26 cellular contexts compared by ENCODE assay signal in the genomic region with DNA sequence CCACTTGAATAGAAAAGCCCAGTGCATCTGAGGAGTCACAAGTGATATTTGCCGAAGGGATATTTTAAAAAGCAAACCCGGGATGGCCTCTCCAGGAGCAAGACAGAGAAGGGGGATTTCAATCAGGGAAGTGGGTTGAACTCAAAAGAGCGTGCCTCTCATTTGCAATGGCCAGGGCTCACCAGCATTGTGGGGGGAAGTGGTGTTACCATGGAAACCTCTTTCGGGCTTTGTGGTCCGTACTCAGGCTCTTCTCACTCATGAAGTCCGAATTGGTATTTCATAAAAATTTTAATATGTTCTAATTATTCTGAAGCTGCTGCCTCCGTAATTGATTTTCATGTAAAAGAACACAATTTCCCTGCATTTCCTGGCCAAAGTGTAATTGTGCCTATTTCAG.
"Had no signal": no experiment of that assay in that cellular context is flagged by ENCODE, and none has a peak within 500 bp of the region (broad histone marks: within the 10 kb centered on the region; RNA-seq: fewer than 3 reads in every experiment).

No MANE protein-coding gene starts in this region.

- H3K36me3 Mint-ChIP-seq: activated CD8-positive, alpha-beta memory T cell treated with anti-CD3 and anti-CD28 coated beads, Interleukin-2, amount 10 ng/mL, durations not matched to agents 7 days and 5 days; activated naive CD4-positive, alpha-beta T cell treated with anti-CD3 and anti-CD28 coated beads, Interleukin-2, amount 50 U/mL, for 24 hours had no signal

- H3K27me3 Mint-ChIP-seq: activated CD4-positive, alpha-beta T cell treated with anti-CD3 and anti-CD28 coated beads, Interleukin-2, amount 10 ng/mL, durations not matched to agents 24 days and 14 days; activated CD8-positive, alpha-beta memory T cell treated with anti-CD3 and anti-CD28 coated beads, Interleukin-2, amount 10 ng/mL, durations not matched to agents 7 days and 5 days; activated naive CD4-positive, alpha-beta T cell treated with anti-CD3 and anti-CD28 coated beads, Interleukin-2, amount 50 U/mL, for 24 hours had no signal

- H3K4me1 Mint-ChIP-seq: activated CD4-positive, alpha-beta T cell treated with anti-CD3 and anti-CD28 coated beads, Interleukin-2, amount 10 ng/mL, durations not matched to agents 24 days and 14 days; activated CD8-positive, alpha-beta memory T cell treated with anti-CD3 and anti-CD28 coated beads, Interleukin-2, amount 10 ng/mL, durations not matched to agents 7 days and 5 days; activated naive CD4-positive, alpha-beta T cell treated with anti-CD3 and anti-CD28 coated beads, Interleukin-2, amount 50 U/mL, for 24 hours; WTC11 had no signal

- H3K4me3 ChIP-seq: ascending aorta, body of pancreas, SJSA1 had no signal

- ATAC-seq: activated CD8-positive, alpha-beta memory T cell treated with anti-CD3 and anti-CD28 coated beads, Interleukin-2, amount 10 ng/mL, durations not matched to agents 7 days and 5 days; body of pancreas; PC-3; SK-N-SH treated with all-trans-retinoic acid at 6 μM for 48 hours; WTC11 had no signal

- H3K27ac Mint-ChIP-seq: activated CD4-positive, alpha-beta T cell treated with anti-CD3 and anti-CD28 coated beads, Interleukin-2, amount 10 ng/mL, durations not matched to agents 24 days and 14 days; activated CD8-positive, alpha-beta memory T cell treated with anti-CD3 and anti-CD28 coated beads, Interleukin-2, amount 10 ng/mL, durations not matched to agents 7 days and 5 days; activated naive CD4-positive, alpha-beta T cell treated with anti-CD3 and anti-CD28 coated beads, Interleukin-2, amount 50 U/mL, for 24 hours; activated T-cell treated with anti-CD3 and anti-CD28 coated beads, Interleukin-2, amount 50 U/mL, for 24 hours; activated T-helper 1 cell treated with anti-CD3 and anti-CD28 coated beads, Interleukin-12 subunit alpha, Interleukin-12 subunit beta, Interleukin-2, Interleukin-4 antibody, amounts not matched to agents 30 ng/mL and 10 ng/mL and 1 ng/mL, durations not matched to agents 14 hours and 24 hours and 36 hours; T-helper 1 cell treated with Interleukin-12 subunit alpha and Interleukin-12 subunit beta and Interleukin-4 antibody, amounts not matched to agents 30 μg/mL and 1 μg/mL, for 36 hours; WTC11 had no signal

- H3K4me3 Mint-ChIP-seq: activated CD4-positive, alpha-beta T cell treated with anti-CD3 and anti-CD28 coated beads, Interleukin-2, amount 10 ng/mL, durations not matched to agents 24 days and 14 days; activated CD8-positive, alpha-beta memory T cell treated with anti-CD3 and anti-CD28 coated beads, Interleukin-2, amount 10 ng/mL, durations not matched to agents 7 days and 5 days; activated naive CD4-positive, alpha-beta T cell treated with anti-CD3 and anti-CD28 coated beads, Interleukin-2, amount 50 U/mL, for 24 hours; activated T-cell treated with anti-CD3 and anti-CD28 coated beads, Interleukin-2, amount 50 U/mL, for 24 hours; activated T-helper 1 cell treated with anti-CD3 and anti-CD28 coated beads, Interleukin-12 subunit alpha, Interleukin-12 subunit beta, Interleukin-2, Interleukin-4 antibody, amounts not matched to agents 30 ng/mL and 10 ng/mL and 1 ng/mL, durations not matched to agents 14 hours and 24 hours and 36 hours; T-helper 1 cell treated with Interleukin-12 subunit alpha and Interleukin-12 subunit beta and Interleukin-4 antibody, amounts not matched to agents 30 μg/mL and 1 μg/mL, for 36 hours; WTC11 had no signal

- DNase-seq: activated CD4-positive, alpha-beta T cell treated with anti-CD3 and anti-CD28 coated beads, Interleukin-2, amount 10 ng/mL, durations not matched to agents 24 days and 14 days; activated CD4-positive, alpha-beta T cell treated with anti-CD3 and anti-CD28 coated beads, Interleukin-2, amount 50 U/mL, for 48 hours; activated CD4-positive, CD25-positive, alpha-beta regulatory T cell treated with anti-CD3 and anti-CD28 coated beads, Interleukin-2, amount 50 U/mL, for 72 hours; activated CD8-positive, alpha-beta memory T cell treated with anti-CD3 and anti-CD28 coated beads, Interleukin-2, amount 10 ng/mL, durations not matched to agents 7 days and 5 days; activated effector memory CD4-positive, alpha-beta T cell treated with Interleukin-2 at 50 U/mL for 16 hours; activated naive CD4-positive, alpha-beta T cell; activated T-cell treated with anti-CD3 and anti-CD28 coated beads, Interleukin-2, amount 50 U/mL, for 24 hours; body of pancreas; central memory CD4-positive, alpha-beta T cell; Karpas-422; NCI-H1105 treated with DMSO at 0.1 percent for 48 hours; NCI-H1436 treated with DMSO at 0.1 percent for 48 hours; NCI-H187 treated with DMSO at 0.1 percent for 48 hours; NCI-H2081 treated with DMSO at 0.1 percent for 48 hours; NCI-H446; NCI-H524; PC-3; SHP77; SW 1271 had no signal
